8 cellular contexts compared by ENCODE assay signal in the genomic region with DNA sequence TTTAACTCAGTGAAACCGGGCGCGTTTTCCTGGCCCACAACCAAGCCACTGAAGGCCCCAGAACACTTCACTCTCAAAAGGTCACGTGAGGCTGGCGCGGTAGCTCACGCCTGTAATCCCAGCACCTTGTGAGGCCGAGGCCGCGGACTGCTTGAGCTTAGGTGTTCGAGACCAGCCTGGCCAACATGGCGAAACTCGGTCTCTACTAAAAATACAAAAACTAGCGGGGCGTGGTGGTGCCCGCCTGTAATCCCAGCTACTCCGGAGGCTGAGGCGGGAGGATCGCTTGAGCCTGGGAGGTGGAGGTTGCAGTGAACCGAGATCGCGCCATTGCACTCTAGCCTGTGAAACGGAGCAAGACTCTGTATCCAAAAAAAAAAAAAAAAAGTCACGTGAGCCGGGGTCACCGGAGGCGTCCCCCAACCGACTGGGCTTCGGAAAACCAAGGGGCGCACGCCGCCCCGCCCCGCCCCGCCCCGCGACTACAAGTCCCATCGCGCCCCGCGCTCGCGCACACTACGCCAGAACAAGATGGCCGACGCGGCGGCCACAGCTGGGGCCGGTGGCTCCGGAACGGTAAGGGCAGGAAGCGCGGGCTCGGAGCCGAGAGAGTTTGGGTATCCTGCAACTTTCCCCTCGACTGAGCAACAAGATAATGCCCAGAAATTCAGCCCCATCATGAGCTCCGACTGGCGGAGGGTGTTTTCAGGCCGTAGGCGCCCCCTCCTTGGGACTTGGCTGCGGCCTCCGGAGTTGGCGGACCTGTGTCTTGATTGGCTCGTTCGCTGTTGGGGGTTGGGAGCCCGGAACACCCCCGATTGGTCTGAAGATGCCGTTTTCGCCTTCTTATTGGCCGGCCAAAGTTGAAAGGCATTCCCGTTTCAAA. TPM values are rescaled to one million over a fixed set of nuclear protein-coding genes. Genes with fewer than 3 reads are reported as not detected.
DNase-seq lines count a peak whose midpoint lies in the region; ATAC-seq and TF ChIP-seq lines count a peak whose summit lies in the region.

A gene with protein sequence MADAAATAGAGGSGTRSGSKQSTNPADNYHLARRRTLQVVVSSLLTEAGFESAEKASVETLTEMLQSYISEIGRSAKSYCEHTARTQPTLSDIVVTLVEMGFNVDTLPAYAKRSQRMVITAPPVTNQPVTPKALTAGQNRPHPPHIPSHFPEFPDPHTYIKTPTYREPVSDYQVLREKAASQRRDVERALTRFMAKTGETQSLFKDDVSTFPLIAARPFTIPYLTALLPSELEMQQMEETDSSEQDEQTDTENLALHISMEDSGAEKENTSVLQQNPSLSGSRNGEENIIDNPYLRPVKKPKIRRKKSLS (plus strand): TSS at position 514 of the 886 bp plus-strand sequence. CDS start 18 bp downstream, at position 532.

- H3K4me1 Mint-ChIP-seq in activated T-cell treated with anti-CD3 and anti-CD28 coated beads, Interleukin-2, amount 50 U/mL, for 24 hours (ENCODE audit: low read depth) = peaks cover 69% of the 10 kb centered on the region

- DNase-seq in DMS53 (lab: John Stamatoyannopoulos, UW) (peak; percentile 97), KG1 (lab: John Stamatoyannopoulos, UW) (peak; percentile 94)
- peak; percentile 92 for DNase-seq in activated T-cell treated with anti-CD3 and anti-CD28 coated beads, Interleukin-2, amount 50 U/mL, for 24 hours
- DNase-seq in stimulated activated CD8-positive, alpha-beta memory T cell treated with anti-CD3 and anti-CD28 coated beads, Interleukin-7, amount 100 ng/mL, for 24 hours (ENCODE audit: low read depth) = peak; percentile 74

- peaks cover 45% of the 10 kb centered on the region for H3K36me3 Mint-ChIP-seq in activated T-cell treated with anti-CD3 and anti-CD28 coated beads, Interleukin-2, amount 50 U/mL, for 24 hours (ENCODE audit: low read depth)

- ATAC-seq in GM21723 (IDR thresholded peaks at IDR 0.05; ENCODE audit: unreplicated experiment) = peak; percentile 74

- 11 to 15% methylated on average over 55 to 71 of the region's 71 CpGs for WGBS in esophagus, 2 donors

- H3K4me3 ChIP-seq in esophagus (ENCODE audit: low read depth in 1 of 2, low read length in 2 of 2) = peak within 1 kb of the TSS; percentile 73 to 79
- H3K4me3 ChIP-seq in muscle layer of colon (ENCODE audit: low read depth in 1 of 2, low read length in 2 of 2) = peak within 1 kb of the TSS; percentile 61 to 94

- H3K9me3 ChIP-seq in esophagus (ENCODE audit: control insufficient read depth in 2 of 2, insufficient read depth in 1 of 2, low read depth in 1 of 2, low read length in 1 of 2) (no peaks in the 10 kb centered on the region), muscle layer of colon (ENCODE audit: low read length) (no peaks in the 10 kb centered on the region)

- H3K27me3 ChIP-seq in esophagus (ENCODE audit: control insufficient read depth in 1 of 2, insufficient read depth in 2 of 2, low read length in 2 of 2) = no peaks in the 10 kb centered on the region
- no peaks in the 10 kb centered on the region for H3K27me3 ChIP-seq in muscle layer of colon (ENCODE audit: control insufficient read depth in 1 of 2, insufficient read depth in 2 of 2, low read length in 2 of 2)

- peaks cover 4 to 5% of the 10 kb centered on the region in 2 donors for H3K4me1 ChIP-seq in esophagus (ENCODE audit: control insufficient read depth in 2 of 2, insufficient read depth in 2 of 2, low read length in 1 of 2)
- peaks cover 49% of the 10 kb centered on the region for H3K4me1 ChIP-seq in muscle layer of colon (ENCODE audit: insufficient read depth, low read length)

- H3K27ac ChIP-seq in esophagus (ENCODE audit: low read depth in 2 of 2, low read length in 1 of 2) (peak within 1 kb of the TSS; percentile 91 to 95), muscle layer of colon (ENCODE audit: low read depth, low read length) (peak within 1 kb of the TSS; percentile 88)

- peak within 1 kb of the TSS; percentile 98 for H3K4me3 Mint-ChIP-seq in activated T-cell treated with anti-CD3 and anti-CD28 coated beads, Interleukin-2, amount 50 U/mL, for 24 hours

- no peaks in the 10 kb centered on the region for H3K36me3 ChIP-seq in esophagus (ENCODE audit: control insufficient read depth in 2 of 2, insufficient read depth in 2 of 2, low read length in 1 of 2)
- peaks cover 7% of the 10 kb centered on the region for H3K36me3 ChIP-seq in muscle layer of colon (ENCODE audit: insufficient read depth, low read length)

- H3K9me3 Mint-ChIP-seq in activated T-cell treated with anti-CD3 and anti-CD28 coated beads, Interleukin-2, amount 50 U/mL, for 24 hours = no peaks in the 10 kb centered on the region

- peak within 1 kb of the TSS; percentile 42 for H3K9ac ChIP-seq in muscle layer of colon (ENCODE audit: low read length)

- H3K27me3 Mint-ChIP-seq in activated T-cell treated with anti-CD3 and anti-CD28 coated beads, Interleukin-2, amount 50 U/mL, for 24 hours = no peaks in the 10 kb centered on the region

- H3K27ac Mint-ChIP-seq in activated T-cell treated with anti-CD3 and anti-CD28 coated beads, Interleukin-2, amount 50 U/mL, for 24 hours = peak within 1 kb of the TSS; percentile 99

TF ChIP-seq in PFSK-1, 5 proteins besides CTCF, POLR2A, EP300 and RAD21:
- peak; percentile 64 for TF ChIP-seq FOXP2 (optimal IDR thresholded peaks at IDR 0.05; ENCODE audit: borderline replicate concordance, extremely low read depth, extremely low read length, insufficient read depth)
- TF ChIP-seq SIN3A (IDR thresholded peaks at IDR 0.05; ENCODE audit: borderline replicate concordance, insufficient read depth, low read length) = peak; percentile 95; the same call in 1 of the 2 replicates
- TF ChIP-seq TAF1 (IDR thresholded peaks at IDR 0.05; ENCODE audit: borderline replicate concordance, insufficient read depth, low read length) = peak; percentile 92
- TF ChIP-seq, protein P1, sequence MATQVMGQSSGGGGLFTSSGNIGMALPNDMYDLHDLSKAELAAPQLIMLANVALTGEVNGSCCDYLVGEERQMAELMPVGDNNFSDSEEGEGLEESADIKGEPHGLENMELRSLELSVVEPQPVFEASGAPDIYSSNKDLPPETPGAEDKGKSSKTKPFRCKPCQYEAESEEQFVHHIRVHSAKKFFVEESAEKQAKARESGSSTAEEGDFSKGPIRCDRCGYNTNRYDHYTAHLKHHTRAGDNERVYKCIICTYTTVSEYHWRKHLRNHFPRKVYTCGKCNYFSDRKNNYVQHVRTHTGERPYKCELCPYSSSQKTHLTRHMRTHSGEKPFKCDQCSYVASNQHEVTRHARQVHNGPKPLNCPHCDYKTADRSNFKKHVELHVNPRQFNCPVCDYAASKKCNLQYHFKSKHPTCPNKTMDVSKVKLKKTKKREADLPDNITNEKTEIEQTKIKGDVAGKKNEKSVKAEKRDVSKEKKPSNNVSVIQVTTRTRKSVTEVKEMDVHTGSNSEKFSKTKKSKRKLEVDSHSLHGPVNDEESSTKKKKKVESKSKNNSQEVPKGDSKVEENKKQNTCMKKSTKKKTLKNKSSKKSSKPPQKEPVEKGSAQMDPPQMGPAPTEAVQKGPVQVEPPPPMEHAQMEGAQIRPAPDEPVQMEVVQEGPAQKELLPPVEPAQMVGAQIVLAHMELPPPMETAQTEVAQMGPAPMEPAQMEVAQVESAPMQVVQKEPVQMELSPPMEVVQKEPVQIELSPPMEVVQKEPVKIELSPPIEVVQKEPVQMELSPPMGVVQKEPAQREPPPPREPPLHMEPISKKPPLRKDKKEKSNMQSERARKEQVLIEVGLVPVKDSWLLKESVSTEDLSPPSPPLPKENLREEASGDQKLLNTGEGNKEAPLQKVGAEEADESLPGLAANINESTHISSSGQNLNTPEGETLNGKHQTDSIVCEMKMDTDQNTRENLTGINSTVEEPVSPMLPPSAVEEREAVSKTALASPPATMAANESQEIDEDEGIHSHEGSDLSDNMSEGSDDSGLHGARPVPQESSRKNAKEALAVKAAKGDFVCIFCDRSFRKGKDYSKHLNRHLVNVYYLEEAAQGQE (IDR thresholded peaks at IDR 0.05; ENCODE audit: insufficient read depth in 1 of 2, low read depth in 2 of 2, low read length in 2 of 2) = peak in 1 of 2 experiments; percentile 56; a peak in 1 of 4 replicates
- TF ChIP-seq POLR2AphosphoS5 (IDR thresholded peaks at IDR 0.05; ENCODE audit: low read depth, low read length) = peak; percentile 92

RNA-seq across cellular contexts. Expression of the gene that starts here (rescaled TPM):
- 9.3 TPM for polyA plus RNA-seq in PFSK-1 (2012; ENCODE audit: insufficient read length, low read depth)
- polyA plus RNA-seq in esophagus = 1 to 10 TPM; 6.0 to 7.5 TPM

Comparison
In these comparisons a context has a peak if more than half of its experiments do, and no peak if none do; other contexts are left out.
1. Peak in every context shown above with its lines: DNase-seq, ATAC-seq, H3K4me3 ChIP-seq and H3K27ac ChIP-seq.